ENCODE assay signal across 21 cellular contexts in the genomic region with DNA sequence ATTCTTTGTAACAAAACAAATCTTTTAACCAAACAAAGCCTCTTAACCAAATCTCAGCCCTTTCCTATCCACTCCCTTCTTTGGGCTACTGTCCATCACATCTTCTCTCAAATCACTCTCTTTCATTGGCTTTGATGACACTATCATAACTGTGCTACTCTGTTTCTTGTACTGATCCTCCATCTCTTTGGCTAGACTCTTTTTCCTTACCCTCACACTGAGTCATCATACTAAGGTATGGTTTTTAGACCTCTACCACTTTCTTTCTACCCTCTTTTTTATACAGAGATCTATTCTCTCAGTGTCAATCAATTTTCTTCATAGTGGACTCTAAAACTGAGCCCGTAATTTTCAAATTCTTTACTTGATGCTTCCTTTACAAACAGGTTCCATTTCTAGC.
"Had no signal": no experiment of that assay in that cellular context is flagged by ENCODE, and none has a peak within 500 bp of the region (broad histone marks: within the 10 kb centered on the region; RNA-seq: fewer than 3 reads in every experiment).

No MANE protein-coding gene starts in this region.

- FAIRE-seq: TTC549 had no signal

- H3K79me2 ChIP-seq: parathyroid adenoma had no signal

- H3K27me3 ChIP-seq: esophagus squamous epithelium, gastroesophageal sphincter, tibial nerve had no signal

- H3K27ac Mint-ChIP-seq: activated naive CD8-positive, alpha-beta T cell treated with anti-CD3 and anti-CD28 coated beads, Interleukin-2, amount 10 ng/mL, durations not matched to agents 7 days and 5 days; endodermal cell; nephron progenitor cell had no signal

- H3K9me3 Mint-ChIP-seq: activated naive CD8-positive, alpha-beta T cell treated with anti-CD3 and anti-CD28 coated beads, Interleukin-2, amount 10 ng/mL, durations not matched to agents 7 days and 5 days; endodermal cell; nephron progenitor cell had no signal

- H3K9ac ChIP-seq: parathyroid adenoma had no signal

- H3K27ac ChIP-seq: coronary artery, gastroesophageal sphincter, parathyroid adenoma, tibial nerve, WERI-Rb-1 had no signal

- DNase-seq: activated CD4-positive, alpha-beta T cell treated with anti-CD3 and anti-CD28 coated beads, Interleukin-2, amount 50 U/mL, for 4 hours; activated CD4-positive, CD25-positive, alpha-beta regulatory T cell treated with anti-CD3 and anti-CD28 coated beads, Interleukin-2, amount 50 U/mL, for 72 hours; activated naive CD8-positive, alpha-beta T cell treated with anti-CD3 and anti-CD28 coated beads, Interleukin-2, amount 10 ng/mL, durations not matched to agents 7 days and 5 days; amygdala; cerebellar nuclear complex; endodermal cell; esophagus squamous epithelium; head of caudate nucleus; hypothalamus; left ventricle myocardium superior; nephron progenitor cell; right cardiac atrium; stimulated activated CD4-positive, alpha-beta T cell treated with anti-CD3 and anti-CD28 coated beads, Interleukin-4, amount 100 ng/mL, for 4 hours; stimulated activated naive CD8-positive, alpha-beta T cell treated with anti-CD3 and anti-CD28 coated beads, Interleukin-15, Interleukin-2, amounts not matched to agents 100 U/mL and 50 U/mL, for 24 hours; WERI-Rb-1 had no signal

- H3K4me1 ChIP-seq: esophagus squamous epithelium, gastroesophageal sphincter, parathyroid adenoma, tibial nerve had no signal

- H3K4me3 ChIP-seq: coronary artery, esophagus squamous epithelium, gastroesophageal sphincter, tibial nerve had no signal

- H3K4me1 Mint-ChIP-seq: nephron progenitor cell had no signal

- H3K27me3 Mint-ChIP-seq: activated naive CD8-positive, alpha-beta T cell treated with anti-CD3 and anti-CD28 coated beads, Interleukin-2, amount 10 ng/mL, durations not matched to agents 7 days and 5 days had no signal

- H3K9me3 ChIP-seq: esophagus squamous epithelium, gastroesophageal sphincter, tibial nerve had no signal

- ATAC-seq: gastroesophageal sphincter; left ventricle myocardium superior; right cardiac atrium; SK-N-SH treated with all-trans-retinoic acid at 6 μM for 48 hours; stimulated activated naive CD8-positive, alpha-beta T cell treated with anti-CD3 and anti-CD28 coated beads, Interleukin-15, Interleukin-2, amounts not matched to agents 100 U/mL and 50 U/mL, for 24 hours had no signal

- H2AFZ ChIP-seq: parathyroid adenoma had no signal

- H3K4me3 Mint-ChIP-seq: activated naive CD8-positive, alpha-beta T cell treated with anti-CD3 and anti-CD28 coated beads, Interleukin-2, amount 10 ng/mL, durations not matched to agents 7 days and 5 days; endodermal cell; nephron progenitor cell had no signal
